Comparison of ENCODE assay signal across 9 cellular contexts in genomic region chr11:66126064-66126463, GRCh38. TPM values are rescaled to one million over a fixed set of nuclear protein-coding genes. Genes with fewer than 3 reads are reported as not detected.
DNase-seq lines count a peak whose midpoint lies in the region; ATAC-seq lines count a peak whose summit lies in the region.
"Had no signal": no experiment of that assay in that cellular context is flagged by ENCODE, and none has a peak within 500 bp of the region (broad histone marks: within the 10 kb centered on the region; RNA-seq: fewer than 3 reads in every experiment).

No MANE protein-coding gene starts in this region.

- no peaks in the 10 kb centered on the region for H3K9me3 Mint-ChIP-seq in T-helper 2 cell treated with Interferon-gamma antibody and Interleukin-4, amounts not matched to agents 5 μg/mL and 100 μg/mL, for 36 hours

- H3K4me1 ChIP-seq in right cardiac atrium (ENCODE audit: control insufficient read depth, insufficient read depth, low read length) (peaks cover 4% of the 10 kb centered on the region), thymus (ENCODE audit: control insufficient read depth, insufficient read depth, low read length) (peaks cover 10% of the 10 kb centered on the region)

- peak; percentile 27 for DNase-seq in activated naive CD4-positive, alpha-beta T cell treated with Interleukin-2 at 50 U/mL for 16 hours
- no peak for DNase-seq in activated naive CD4-positive, alpha-beta T cell treated with anti-CD3 and anti-CD28 coated beads, Interleukin-2, amount 50 U/mL, for 16 hours
- DNase-seq in T-helper 2 cell treated with Interferon-gamma antibody and Interleukin-4, amounts not matched to agents 5 μg/mL and 100 μg/mL, for 36 hours (ENCODE audit: low spot score): peak; percentile 42
- DNase-seq in right cardiac atrium: no peak
- no peak for DNase-seq in H4 (ENCODE audit: low spot score)
- DNase-seq in occipital lobe (lab: John Stamatoyannopoulos, UW): no peak

- H3K27ac Mint-ChIP-seq in T-helper 2 cell treated with Interferon-gamma antibody and Interleukin-4, amounts not matched to agents 5 μg/mL and 100 μg/mL, for 36 hours: peak overlapping the region; percentile 94

- no peaks in the 10 kb centered on the region for H3K27me3 Mint-ChIP-seq in T-helper 2 cell treated with Interferon-gamma antibody and Interleukin-4, amounts not matched to agents 5 μg/mL and 100 μg/mL, for 36 hours (ENCODE audit: low read depth)

- intact Hi-C loops in right cardiac atrium (cut with DNase I): loop anchor here in 2 of 4 donors (5.0 to 10.0 kb wide), 2 partner anchors 51 to 59 kb away; partner anchors contain the start of gene PACS1 (in 1 of the 2)

- WGBS in right cardiac atrium: 66% methylated on average over 3 of the region's 3 CpGs
- 90% methylated on average over 3 of the region's 3 CpGs for WGBS in thymus

- H3K4me1 Mint-ChIP-seq in T-helper 2 cell treated with Interferon-gamma antibody and Interleukin-4, amounts not matched to agents 5 μg/mL and 100 μg/mL, for 36 hours (ENCODE audit: low read depth): peaks cover 52% of the 10 kb centered on the region

- peak overlapping the region; percentile 86 for H3K27ac ChIP-seq in right cardiac atrium (ENCODE audit: low read length)
- H3K27ac ChIP-seq in thymus (ENCODE audit: low read depth): peak overlapping the region; percentile 36
- H3K27ac ChIP-seq: VCaP had no signal

- H3K36me3 Mint-ChIP-seq in T-helper 2 cell treated with Interferon-gamma antibody and Interleukin-4, amounts not matched to agents 5 μg/mL and 100 μg/mL, for 36 hours (ENCODE audit: low read depth): peaks cover 5% of the 10 kb centered on the region

- H3K4me3 ChIP-seq in right cardiac atrium (ENCODE audit: low read length) (no peak overlapping the region), thymus (ENCODE audit: low read length) (no peak overlapping the region)

- H3K27me3 ChIP-seq in right cardiac atrium (ENCODE audit: control insufficient read depth, insufficient read depth) (no peaks in the 10 kb centered on the region), thymus (ENCODE audit: control insufficient read depth, insufficient read depth) (no peaks in the 10 kb centered on the region)

- peak overlapping the region; percentile 79 for H3K4me3 Mint-ChIP-seq in T-helper 2 cell treated with Interferon-gamma antibody and Interleukin-4, amounts not matched to agents 5 μg/mL and 100 μg/mL, for 36 hours

- no peak for ATAC-seq in right cardiac atrium
- no peak for ATAC-seq in HG03457 (IDR thresholded peaks at IDR 0.05; ENCODE audit: unreplicated experiment)

- H3K9me3 ChIP-seq in right cardiac atrium (ENCODE audit: control insufficient read depth, low read length) (no peaks in the 10 kb centered on the region), thymus (ENCODE audit: control insufficient read depth) (no peaks in the 10 kb centered on the region)

- H3K36me3 ChIP-seq in thymus (ENCODE audit: control insufficient read depth, insufficient read depth): no peaks in the 10 kb centered on the region

RNA-seq across cellular contexts. Expression of gene PACS1, which starts 56.0 kb away (rescaled TPM):
- total RNA-seq in right cardiac atrium (10 to 100 TPM; 48.3 to 82.5 (median 56.5) TPM), occipital lobe (34.5 TPM)
- polyA plus RNA-seq in right cardiac atrium (30.9 TPM), thymus (29.5 TPM)
- total RNA-seq in H4 (2014; rRNA removed; shearing (Covaris generic)): 7.6 and 8.9 TPM in 2 replicates

Comparison
In these comparisons a context has a peak if more than half of its experiments do, and no peak if none do; other contexts are left out.
1. DNase-seq: peak in activated naive CD4-positive, alpha-beta T cell treated with Interleukin-2 at 50 U/mL for 16 hours (single experiment) and T-helper 2 cell treated with Interferon-gamma antibody and Interleukin-4, amounts not matched to agents 5 μg/mL and 100 μg/mL, for 36 hours (single experiment); none in activated naive CD4-positive, alpha-beta T cell treated with anti-CD3 and anti-CD28 coated beads, Interleukin-2, amount 50 U/mL, for 16 hours (single experiment), right cardiac atrium (0 of 3), H4 (single experiment) and occipital lobe (single experiment).